20 cellular contexts compared by ENCODE assay signal in the genomic region with DNA sequence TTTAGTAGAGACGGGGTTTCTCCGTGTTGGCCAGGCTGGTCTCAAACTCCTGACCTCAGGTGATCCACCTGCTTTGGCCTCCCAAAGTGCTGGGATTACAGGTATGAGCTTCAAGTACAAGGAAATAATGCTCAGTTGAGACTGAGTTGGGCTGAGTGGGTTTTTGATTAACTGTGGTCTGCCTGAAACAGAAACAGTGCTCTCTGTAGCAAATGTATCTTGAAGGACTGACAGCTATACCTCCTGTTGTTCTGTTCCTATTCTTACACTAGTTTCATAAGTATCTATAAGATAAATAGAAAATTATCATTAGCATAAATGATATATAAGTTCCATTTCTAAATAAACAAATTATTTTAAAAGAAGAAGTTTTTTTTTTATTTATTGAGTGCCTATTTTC.
A peak's percentile ranks its signal among the peaks of the same experiment; 100 is the strongest.
DNase-seq lines count a peak whose midpoint lies in the region; ATAC-seq and TF ChIP-seq lines count a peak whose summit lies in the region.
"Had no signal": no experiment of that assay in that cellular context is flagged by ENCODE, and none has a peak within 500 bp of the region (broad histone marks: within the 10 kb centered on the region; RNA-seq: fewer than 3 reads in every experiment).

No MANE protein-coding gene starts in this region.

- no peak overlapping the region for H3K4me3 ChIP-seq in lower lobe of right lung
- H3K4me3 ChIP-seq: smooth muscle cell, transverse colon had no signal

- H3K36me3 ChIP-seq in lower lobe of right lung = no peaks in the 10 kb centered on the region
- H3K36me3 ChIP-seq: transverse colon had no signal

- no peak for TF ChIP-seq CTCF in lower lobe of right lung (IDR thresholded peaks at IDR 0.05)

- DNase-seq in HPDE6-E6E7 (ENCODE audit: extremely low spot score) = no peak
- DNase-seq in lower lobe of right lung = no peak
- no peak for DNase-seq in NCI-H526 (lab: John Stamatoyannopoulos, UW)
- no peak for DNase-seq in DMS153 (lab: John Stamatoyannopoulos, UW)
- DNase-seq: activated CD4-positive, alpha-beta T cell treated with anti-CD3 and anti-CD28 coated beads for 1 hour; activated naive CD8-positive, alpha-beta T cell treated with anti-CD3 and anti-CD28 coated beads for 36 hours; activated T-cell treated with anti-CD3 and anti-CD28 coated beads, Interleukin-2, amount 50 U/mL, for 72 hours; CD4-positive, CD25-positive, alpha-beta regulatory T cell; effector CD8-positive, alpha-beta T cell; foreskin melanocyte; NCI-H187; NCI-H774; stimulated activated CD4-positive, alpha-beta T cell treated with anti-CD3 and anti-CD28 coated beads, Interleukin-2, amount 100 ng/mL, for 48 hours; stimulated activated naive CD8-positive, alpha-beta T cell treated with anti-CD3 and anti-CD28 coated beads, Interleukin-15, amount 100 ng/mL, for 72 hours; transverse colon had no signal

- intact Hi-C loops in lower lobe of right lung (cut with DNase I) = no loop called here

- H3K4me1 ChIP-seq in lower lobe of right lung = no peaks in the 10 kb centered on the region
- H3K4me1 ChIP-seq: transverse colon had no signal

- no peak overlapping the region for H3K27ac ChIP-seq in lower lobe of right lung
- H3K27ac ChIP-seq: transverse colon had no signal

- ATAC-seq in GM18861 (IDR thresholded peaks at IDR 0.05; ENCODE audit: unreplicated experiment) (peak; percentile 67), GM21367 (IDR thresholded peaks at IDR 0.05; ENCODE audit: unreplicated experiment) (peak; percentile 53), HG02938 (IDR thresholded peaks at IDR 0.05; ENCODE audit: unreplicated experiment) (peak; percentile 89), HG03520 (IDR thresholded peaks at IDR 0.05; ENCODE audit: unreplicated experiment) (peak; percentile 71), lower lobe of right lung (no peak)
- ATAC-seq: activated T-cell treated with anti-CD3 and anti-CD28 coated beads, Interleukin-2, amount 50 U/mL, for 72 hours; stimulated activated naive CD8-positive, alpha-beta T cell treated with anti-CD3 and anti-CD28 coated beads, Interleukin-15, amount 100 ng/mL, for 72 hours had no signal

- H3K27me3 ChIP-seq in lower lobe of right lung (ENCODE audit: low read depth) = no peaks in the 10 kb centered on the region
- H3K27me3 ChIP-seq: transverse colon had no signal

- H3K9me3 ChIP-seq in lower lobe of right lung = no peaks in the 10 kb centered on the region
- H3K9me3 ChIP-seq: transverse colon had no signal

Comparison
In these comparisons a context has a peak if more than half of its experiments do, and no peak if none do; other contexts are left out.
1. ATAC-seq: peak in GM18861 (single experiment), GM21367 (single experiment), HG02938 (single experiment) and HG03520 (single experiment); none in lower lobe of right lung (0 of 2).